ENCODE assay signal across 13 cellular contexts in the genomic region with DNA sequence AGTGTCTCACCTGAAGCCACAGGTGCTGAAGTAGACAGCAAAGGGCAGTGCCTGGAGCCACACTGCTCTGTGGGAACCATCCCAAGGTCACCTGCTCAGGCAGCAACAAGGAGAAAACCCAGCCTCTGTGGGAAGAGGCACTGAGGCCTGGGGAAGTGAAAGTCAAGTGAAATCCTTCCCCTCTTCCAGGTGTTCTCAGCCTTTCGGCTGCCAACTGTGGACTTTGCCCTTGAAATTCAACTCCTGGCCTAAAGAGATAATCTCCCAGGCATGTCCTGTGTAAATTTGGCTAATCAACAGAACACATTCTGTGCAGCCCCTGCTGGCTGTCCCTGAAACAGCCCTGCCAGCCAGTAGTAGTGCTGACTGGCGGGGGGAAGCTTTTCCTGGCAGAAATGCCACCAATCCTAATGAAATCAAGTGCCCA.
DNase-seq lines count a peak whose midpoint lies in the region; ATAC-seq and TF ChIP-seq lines count a peak whose summit lies in the region.
"Had no signal": no experiment of that assay in that cellular context is flagged by ENCODE, and none has a peak within 500 bp of the region (broad histone marks: within the 10 kb centered on the region; RNA-seq: fewer than 3 reads in every experiment).

No MANE protein-coding gene starts in this region.

- no peak overlapping the region for H4K91ac ChIP-seq in trophoblast cell (ENCODE audit: low read depth, low read length)

- no peak overlapping the region for H3K4ac ChIP-seq in trophoblast cell (ENCODE audit: low read depth, low read length)

- no peak overlapping the region for H2BK12ac ChIP-seq in trophoblast cell (ENCODE audit: low read length)

- H4K8ac ChIP-seq in trophoblast cell (ENCODE audit: low read depth, low read length): no peak overlapping the region

- no peaks in the 10 kb centered on the region for H3K79me2 ChIP-seq in OCI-LY3 (ENCODE audit: low read length)
- H3K79me2 ChIP-seq in trophoblast cell (ENCODE audit: control insufficient read depth, insufficient read depth, low read length, poor library complexity): no peaks in the 10 kb centered on the region

- TF ChIP-seq CTCF in GM12872 (IDR thresholded peaks at IDR 0.05; ENCODE audit: insufficient read depth, low read depth, low read length) (peak; percentile 49; the same call in 2 of the 3 replicates), OCI-LY3 (IDR thresholded peaks at IDR 0.05; ENCODE audit: low read depth, low read length) (peak; percentile 33), fibroblast of villous mesenchyme (IDR thresholded peaks at IDR 0.05; ENCODE audit: insufficient read depth, low read depth, low read length) (peak; percentile 36)

- H2AK5ac ChIP-seq in trophoblast cell (ENCODE audit: low read length): no peak overlapping the region

- no peak overlapping the region for H2BK120ac ChIP-seq in trophoblast cell (ENCODE audit: insufficient read depth, low read length, poor library complexity)

- H3K9me3 Mint-ChIP-seq in naive thymus-derived CD8-positive, alpha-beta T cell: no peaks in the 10 kb centered on the region
- H3K9me3 Mint-ChIP-seq: activated naive CD8-positive, alpha-beta T cell treated with anti-CD3 and anti-CD28 coated beads, Interleukin-2, amount 10 ng/mL, durations not matched to agents 7 days and 5 days; T-helper 2 cell treated with Interferon-gamma antibody and Interleukin-4, amounts not matched to agents 5 μg/mL and 100 μg/mL, for 36 hours had no signal

- H3K27ac ChIP-seq in OCI-LY3 (ENCODE audit: low read length) (no peak overlapping the region), trophoblast cell (ENCODE audit: low read depth, low read length) (no peak overlapping the region)
- H3K27ac ChIP-seq: tibial nerve had no signal

- H3K27me3 Mint-ChIP-seq in naive thymus-derived CD8-positive, alpha-beta T cell: peaks cover 0 to 11% (median 4%) of the 10 kb centered on the region in 5 donors

- no peak overlapping the region for H2AFZ ChIP-seq in OCI-LY3 (ENCODE audit: low read depth, low read length)
- no peak overlapping the region for H2AFZ ChIP-seq in trophoblast cell (ENCODE audit: insufficient read depth, low read length, poor library complexity)

- DNase-seq in fibroblast of villous mesenchyme (ENCODE audit: low read depth): no peak
- DNase-seq in trophoblast cell: no peak
- no peak for DNase-seq in naive thymus-derived CD8-positive, alpha-beta T cell
- DNase-seq in SIG-M5 (lab: John Stamatoyannopoulos, UW): no peak
- DNase-seq in OCI-M2 (lab: John Stamatoyannopoulos, UW; ENCODE audit: unreplicated experiment): no peak
- DNase-seq: activated naive CD8-positive, alpha-beta T cell treated with anti-CD3 and anti-CD28 coated beads, Interleukin-2, amount 10 ng/mL, durations not matched to agents 7 days and 5 days; hypothalamus; Kasumi-1 had no signal

- WGBS in trophoblast cell (ENCODE audit: extremely low coverage, insufficient coverage, insufficient read length): no CpG with 5 or more reads among the region's 2 CpGs

- H3K4me3 ChIP-seq in OCI-LY3 (ENCODE audit: low read length): no peak overlapping the region
- H3K4me3 ChIP-seq in fibroblast of villous mesenchyme (ENCODE audit: low read depth, low read length): no peak overlapping the region
- H3K4me3 ChIP-seq in trophoblast cell (ENCODE audit: low read depth, low read length): no peak overlapping the region
- H3K4me3 ChIP-seq: tibial nerve had no signal

- H3K9ac ChIP-seq in OCI-LY3 (ENCODE audit: low read length): no peak overlapping the region
- H3K9ac ChIP-seq in trophoblast cell (ENCODE audit: low read length): peak overlapping the region; percentile 25

- no peak overlapping the region for H3K23ac ChIP-seq in trophoblast cell (ENCODE audit: low read length)

- no peak overlapping the region for H3K27ac Mint-ChIP-seq in naive thymus-derived CD8-positive, alpha-beta T cell
- H3K27ac Mint-ChIP-seq: activated naive CD8-positive, alpha-beta T cell treated with anti-CD3 and anti-CD28 coated beads, Interleukin-2, amount 10 ng/mL, durations not matched to agents 7 days and 5 days; T-helper 2 cell treated with Interferon-gamma antibody and Interleukin-4, amounts not matched to agents 5 μg/mL and 100 μg/mL, for 36 hours had no signal

- H3K36me3 Mint-ChIP-seq in naive thymus-derived CD8-positive, alpha-beta T cell: no peaks in the 10 kb centered on the region

- H3K9me3 ChIP-seq in OCI-LY3 (ENCODE audit: insufficient read depth, low read length) (no peaks in the 10 kb centered on the region), trophoblast cell (ENCODE audit: insufficient read depth, low read depth, low read length) (no peaks in the 10 kb centered on the region)
- H3K9me3 ChIP-seq: tibial nerve had no signal

- POLR2A ChIA-PET in naive thymus-derived CD8-positive, alpha-beta T cell (lab: Charles Lee): no interaction called here

- ATAC-seq in GM19463 (IDR thresholded peaks at IDR 0.05; ENCODE audit: unreplicated experiment): no peak
- no peak for ATAC-seq in naive thymus-derived CD8-positive, alpha-beta T cell

- H3K36me3 ChIP-seq in OCI-LY3 (replicated peaks; ENCODE audit: low read depth, low read length) (no peaks in the 10 kb centered on the region), trophoblast cell (ENCODE audit: control insufficient read depth in 1 of 2, insufficient read depth in 2 of 2, low read length in 2 of 2) (peaks cover 0 to 3% of the 10 kb centered on the region in 2 experiments)
- H3K36me3 ChIP-seq: tibial nerve had no signal

- H3K14ac ChIP-seq in trophoblast cell (ENCODE audit: low read length): no peak overlapping the region

- H4K12ac ChIP-seq in trophoblast cell (ENCODE audit: low read depth, low read length): no peak overlapping the region

- peaks cover 7% of the 10 kb centered on the region for H3K4me1 ChIP-seq in OCI-LY3 (ENCODE audit: low read length)
- H3K4me1 ChIP-seq in trophoblast cell (ENCODE audit: control insufficient read depth in 1 of 2, insufficient read depth in 2 of 2, low read length in 2 of 2): peaks cover 0 to 3% of the 10 kb centered on the region in 2 experiments

- no peaks in the 10 kb centered on the region for H3K27me3 ChIP-seq in OCI-LY3 (ENCODE audit: low read depth, low read length)
- no peaks in the 10 kb centered on the region for H3K27me3 ChIP-seq in trophoblast cell (ENCODE audit: insufficient read depth, low read length)
- H3K27me3 ChIP-seq: tibial nerve had no signal

- no peaks in the 10 kb centered on the region for H3K4me1 Mint-ChIP-seq in naive thymus-derived CD8-positive, alpha-beta T cell

- H2BK5ac ChIP-seq in trophoblast cell (ENCODE audit: low read depth, low read length, poor library complexity): no peak overlapping the region

- no peak overlapping the region for H3K4me3 Mint-ChIP-seq in naive thymus-derived CD8-positive, alpha-beta T cell
- H3K4me3 Mint-ChIP-seq: activated naive CD8-positive, alpha-beta T cell treated with anti-CD3 and anti-CD28 coated beads, Interleukin-2, amount 10 ng/mL, durations not matched to agents 7 days and 5 days; T-helper 2 cell treated with Interferon-gamma antibody and Interleukin-4, amounts not matched to agents 5 μg/mL and 100 μg/mL, for 36 hours had no signal

- no peaks in the 10 kb centered on the region for H4K20me1 ChIP-seq in OCI-LY3 (ENCODE audit: insufficient read depth, low read length)

- no peaks in the 10 kb centered on the region for H3K79me1 ChIP-seq in trophoblast cell (ENCODE audit: low read length)

- no peak overlapping the region for H3K4me2 ChIP-seq in OCI-LY3 (ENCODE audit: low read length)
- no peak overlapping the region for H3K4me2 ChIP-seq in trophoblast cell (ENCODE audit: low read length)

- H3K18ac ChIP-seq in trophoblast cell (ENCODE audit: low read length): no peak overlapping the region
